Comparison of ENCODE assay signal across 8 cellular contexts in the genomic region with DNA sequence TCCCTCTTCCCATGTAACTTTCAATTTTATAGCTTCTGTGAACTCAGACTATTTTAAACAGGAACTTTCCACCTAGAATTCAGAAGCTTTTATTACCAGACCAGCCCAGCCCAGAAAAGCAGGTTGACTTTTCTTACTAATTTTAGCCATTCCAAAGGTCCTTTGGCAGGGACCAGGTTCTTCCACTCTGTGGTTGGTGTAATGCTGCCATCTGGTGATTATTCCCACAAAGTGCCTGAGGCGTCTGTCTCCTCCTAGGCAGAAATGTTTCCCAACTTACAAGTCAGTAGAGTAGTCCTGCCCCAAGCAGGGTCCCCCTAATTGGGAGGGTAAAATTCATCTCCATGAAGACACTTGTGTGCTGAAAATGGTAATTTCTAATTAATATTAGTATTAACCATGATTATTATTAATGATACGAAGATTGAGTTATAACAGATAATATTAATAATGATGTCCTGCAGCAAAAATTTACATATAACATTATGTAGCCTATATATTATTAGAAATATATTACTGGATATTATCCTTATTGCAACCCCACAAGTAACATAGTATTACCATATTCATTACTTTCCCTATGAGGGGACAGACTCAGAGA. TPM values are rescaled to one million over a fixed set of nuclear protein-coding genes. Genes with fewer than 3 reads are reported as not detected.
A peak's percentile ranks its signal among the peaks of the same experiment; 100 is the strongest.
DNase-seq lines count a peak whose midpoint lies in the region; ATAC-seq and TF ChIP-seq lines count a peak whose summit lies in the region.

No MANE protein-coding gene starts in this region.

- no peak overlapping the region for H3K9ac ChIP-seq in MM.1S (ENCODE audit: low read length)

- intact Hi-C loops in activated CD4-positive, alpha-beta T cell treated with anti-CD3 and anti-CD28 coated beads, Interleukin-2, amount 10 ng/mL, durations not matched to agents 24 days and 14 days (cut with micrococcal nuclease), result no loop called here

- H2AFZ ChIP-seq in MM.1S (ENCODE audit: low read length), result no peak overlapping the region

- H3K4me2 ChIP-seq in MM.1S (ENCODE audit: low read depth, low read length), result no peak overlapping the region

- no peak overlapping the region for H3K27ac Mint-ChIP-seq in activated CD4-positive, alpha-beta T cell treated with anti-CD3 and anti-CD28 coated beads, Interleukin-2, amount 10 ng/mL, durations not matched to agents 24 days and 14 days

- no peaks in the 10 kb centered on the region for H3K4me1 Mint-ChIP-seq in activated CD4-positive, alpha-beta T cell treated with anti-CD3 and anti-CD28 coated beads, Interleukin-2, amount 10 ng/mL, durations not matched to agents 24 days and 14 days

- no peaks in the 10 kb centered on the region for H3F3A ChIP-seq in MM.1S (ENCODE audit: insufficient read depth, low read length)

- DNase-seq in ELR (ENCODE audit: low read depth) (peak; percentile 70), MM.1S (peak; percentile 43), RWPE1 (ENCODE audit: low spot score) (peak; percentile 64), fibroblast of mammary gland (ENCODE audit: low read depth) (peak; percentile 50), nucleus accumbens (lab: John Stamatoyannopoulos, UW) (peak in 37 of 56 donors; percentile 3 to 73 (median 21))
- no peak for DNase-seq in activated CD4-positive, alpha-beta T cell treated with anti-CD3 and anti-CD28 coated beads for 48 hours
- DNase-seq in activated CD4-positive, alpha-beta T cell treated with anti-CD3 and anti-CD28 coated beads, Interleukin-2, amount 10 ng/mL, durations not matched to agents 24 days and 14 days, result no peak

- no peaks in the 10 kb centered on the region for H3K9me3 ChIP-seq in MM.1S (replicated peaks; ENCODE audit: insufficient read depth, low read length)

- no peaks in the 10 kb centered on the region for H3K27me3 Mint-ChIP-seq in activated CD4-positive, alpha-beta T cell treated with anti-CD3 and anti-CD28 coated beads, Interleukin-2, amount 10 ng/mL, durations not matched to agents 24 days and 14 days

- CTCF ChIA-PET in RWPE1 (lab: Yijun Ruan, JAX), result interaction anchor here (0.6 to 2.3 kb wide), 6 partner anchors 103 to 441 kb away, joined by 3 to 14 read pairs (median 6); no protein-coding TSS in a partner anchor

- H3K9me3 Mint-ChIP-seq in activated CD4-positive, alpha-beta T cell treated with anti-CD3 and anti-CD28 coated beads, Interleukin-2, amount 10 ng/mL, durations not matched to agents 24 days and 14 days, result no peaks in the 10 kb centered on the region

- H3K4me3 Mint-ChIP-seq in activated CD4-positive, alpha-beta T cell treated with anti-CD3 and anti-CD28 coated beads, Interleukin-2, amount 10 ng/mL, durations not matched to agents 24 days and 14 days, result no peak overlapping the region

- no peaks in the 10 kb centered on the region for H3K27me3 ChIP-seq in MM.1S (replicated peaks; ENCODE audit: insufficient read depth, low read length)

- H3K27ac ChIP-seq in MM.1S (ENCODE audit: low read length) (no peak overlapping the region), RWPE1 (no peak overlapping the region)

- no peak for ATAC-seq in GM18858 (IDR thresholded peaks at IDR 0.05; ENCODE audit: unreplicated experiment)

- TF ChIP-seq CTCF in MM.1S (IDR thresholded peaks at IDR 0.05; ENCODE audit: low read length) (peak; percentile 53), RWPE1 (conservative IDR thresholded peaks at IDR 0.05; ENCODE audit: low read depth) (peak; percentile 69), fibroblast of mammary gland (conservative IDR thresholded peaks at IDR 0.05; ENCODE audit: control insufficient read depth, insufficient read depth, low read depth, low read length) (peak; percentile 49)

- POLR2A ChIA-PET in RWPE1 (lab: Yijun Ruan, JAX; ENCODE audit: low non-redundant PET), result no interaction called here

- no peaks in the 10 kb centered on the region for H4K20me1 ChIP-seq in MM.1S (ENCODE audit: insufficient read depth, low read length)

- H3K4me1 ChIP-seq in MM.1S (ENCODE audit: low read length), result no peaks in the 10 kb centered on the region

- H3K9me2 ChIP-seq in MM.1S (replicated peaks; ENCODE audit: insufficient read depth, low read length), result no peaks in the 10 kb centered on the region

- H3K36me3 Mint-ChIP-seq in activated CD4-positive, alpha-beta T cell treated with anti-CD3 and anti-CD28 coated beads, Interleukin-2, amount 10 ng/mL, durations not matched to agents 24 days and 14 days (ENCODE audit: low read depth), result no peaks in the 10 kb centered on the region

- no peaks in the 10 kb centered on the region for H3K36me3 ChIP-seq in MM.1S (replicated peaks; ENCODE audit: insufficient read depth, low read length)

- H3K4me3 ChIP-seq in MM.1S (ENCODE audit: low read length) (no peak overlapping the region), fibroblast of mammary gland (ENCODE audit: control insufficient read depth, low read depth, low read length) (no peak overlapping the region)

- no peaks in the 10 kb centered on the region for H3K79me2 ChIP-seq in MM.1S (ENCODE audit: low read length)

RNA-seq across cellular contexts. Expression of a gene that starts 53.0 kb away (rescaled TPM):
- total RNA-seq in activated CD4-positive, alpha-beta T cell treated with anti-CD3 and anti-CD28 coated beads, Interleukin-2, amount 10 ng/mL, durations not matched to agents 24 days and 14 days, result not detected in 2 replicates

Comparison
In these comparisons a context has a peak if more than half of its experiments do, and no peak if none do; other contexts are left out.
1. DNase-seq: peak in ELR (single experiment), MM.1S (single experiment), RWPE1 (single experiment), fibroblast of mammary gland (single experiment) and nucleus accumbens (37 of 56); none in activated CD4-positive, alpha-beta T cell treated with anti-CD3 and anti-CD28 coated beads for 48 hours (single experiment) and activated CD4-positive, alpha-beta T cell treated with anti-CD3 and anti-CD28 coated beads, Interleukin-2, amount 10 ng/mL, durations not matched to agents 24 days and 14 days (single experiment).
2. Peak in every context shown above with its lines, with median percentiles within 50 percentile points of each other: CTCF ChIP-seq.